In genomic region chr4:74873545-74874295, GRCh38 we compare ENCODE assay signal across 10 cellular contexts.
DNase-seq lines count a peak whose midpoint lies in the region; ATAC-seq lines count a peak whose summit lies in the region.
"Had no signal": no experiment of that assay in that cellular context is flagged by ENCODE, and none has a peak within 500 bp of the region (broad histone marks: within the 10 kb centered on the region; RNA-seq: fewer than 3 reads in every experiment).

No MANE protein-coding gene starts in this region.

- peak; percentile 15 for DNase-seq in fibroblast of peridontal ligament (ENCODE audit: extremely low read depth)
- DNase-seq in putamen (ENCODE audit: low spot score) = no peak
- no peak for DNase-seq in SIG-M5 (lab: John Stamatoyannopoulos, UW)
- no peak for DNase-seq in cerebellar nuclear complex (lab: John Stamatoyannopoulos, UW)
- DNase-seq in midbrain (lab: John Stamatoyannopoulos, UW) = no peak
- DNase-seq: NCI-H2029 had no signal

- ATAC-seq in GM18498 (IDR thresholded peaks at IDR 0.05; ENCODE audit: unreplicated experiment) = peak; percentile 92
- ATAC-seq in GM21576 (IDR thresholded peaks at IDR 0.05; ENCODE audit: unreplicated experiment) = peak; percentile 89
- ATAC-seq in HG03521 (IDR thresholded peaks at IDR 0.05; ENCODE audit: unreplicated experiment) = peak; percentile 91
- ATAC-seq: activated T-helper 17 cell treated with anti-CD3 and anti-CD28 coated beads, Interleukin-2, amount 50 U/mL, for 72 hours had no signal
